In genomic region chr6:71383891-71384489, GRCh38 we compare ENCODE assay signal across 8 cellular contexts.
DNase-seq lines count a peak whose midpoint lies in the region; ATAC-seq and TF ChIP-seq lines count a peak whose summit lies in the region.

No MANE protein-coding gene starts in this region.

- H3K27me3 Mint-ChIP-seq in WTC11 (ENCODE audit: low read depth) = no peaks in the 10 kb centered on the region

- peak; percentile 67 for DNase-seq in DMS 273 (lab: John Stamatoyannopoulos, UW; ENCODE audit: unreplicated experiment)
- no peak for DNase-seq in DMS 273 treated with DMSO at 0.1 percent for 48 hours (lab: John Stamatoyannopoulos, UW)
- peak; percentile 44 to 67 for DNase-seq in Kasumi-1 (lab: John Stamatoyannopoulos, UW)
- DNase-seq in WTC11 (ENCODE audit: low spot score) = no peak
- peak; percentile 60 for DNase-seq in kidney glomerular epithelial cell (lab: John Stamatoyannopoulos, UW)
- no peak for DNase-seq in GOT3 (lab: John Stamatoyannopoulos, UW)
- DNase-seq in ureter (ENCODE audit: low spot score) = no peak

- TF ChIP-seq CTCF in WTC11 (IDR thresholded peaks at IDR 0.05) = peak; percentile 52; the same call in 1 of the 2 replicates

- no peak overlapping the region for H3K4me3 Mint-ChIP-seq in WTC11

- no peaks in the 10 kb centered on the region for H3K36me3 Mint-ChIP-seq in WTC11

- peaks cover 28% of the 10 kb centered on the region for H3K4me1 Mint-ChIP-seq in WTC11

- peak overlapping the region; percentile 2; the same call in 1 of the 2 replicates for H3K27ac Mint-ChIP-seq in WTC11

- POLR2A ChIA-PET in WTC11 (lab: Charles Lee) = no interaction called here

- H3K9me3 Mint-ChIP-seq in WTC11 = no peaks in the 10 kb centered on the region

- ATAC-seq in WTC11 (no peak), HG03521 (IDR thresholded peaks at IDR 0.05; ENCODE audit: unreplicated experiment) (no peak)

- CTCF ChIA-PET in WTC11 (lab: Charles Lee) = interaction anchor here (0.9 to 3.7 kb wide), 3 partner anchors 21 to 126 kb away, joined by 3 to 26 read pairs (median 4); no protein-coding TSS in a partner anchor

TF ChIP-seq in WTC11, 78 proteins besides CTCF, POLR2A, EP300 and RAD21:
- no peak for TF ChIP-seq ZNF416 (CRISPR knock-in tag; IDR thresholded peaks at IDR 0.05)
- TF ChIP-seq ZBTB21 (CRISPR knock-in tag; IDR thresholded peaks at IDR 0.05; ENCODE audit: borderline replicate concordance) = no peak

Comparison
In these comparisons a context has a peak if more than half of its experiments do, and no peak if none do; other contexts are left out.
1. DNase-seq: peak in DMS 273 (single experiment), Kasumi-1 (2 of 2) and kidney glomerular epithelial cell (single experiment); none in DMS 273 treated with DMSO at 0.1 percent for 48 hours (single experiment), WTC11 (single experiment), GOT3 (single experiment) and ureter (single experiment).